Comparison of ENCODE assay signal across 23 cellular contexts in the genomic region with DNA sequence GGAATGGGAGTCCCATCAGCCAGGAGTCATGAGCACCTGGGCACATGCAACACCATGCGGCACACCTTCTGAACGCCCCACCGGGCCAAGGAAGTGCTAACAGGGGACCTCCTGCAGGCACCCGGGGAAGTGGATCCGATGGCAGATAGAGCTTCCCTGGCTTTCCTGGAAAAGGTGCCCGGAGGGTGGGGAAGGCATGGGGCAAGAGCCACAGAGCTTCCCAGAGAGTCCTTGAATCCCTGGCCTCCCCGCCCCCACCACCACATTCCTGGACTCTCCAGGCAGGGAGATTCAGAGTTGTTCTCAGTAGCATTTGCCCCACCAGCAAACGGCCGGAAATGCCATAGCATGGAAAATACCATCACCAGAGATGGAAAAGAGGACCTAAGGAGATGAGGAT. TPM values are rescaled to one million over a fixed set of nuclear protein-coding genes. Genes with fewer than 3 reads are reported as not detected.
DNase-seq lines count a peak whose midpoint lies in the region; ATAC-seq, FAIRE-seq and TF ChIP-seq lines count a peak whose summit lies in the region.
"Had no signal": no experiment of that assay in that cellular context is flagged by ENCODE, and none has a peak within 500 bp of the region (broad histone marks: within the 10 kb centered on the region; RNA-seq: fewer than 3 reads in every experiment).

No MANE protein-coding gene starts in this region.

- no peak for TF ChIP-seq EP300 in A549 (IDR thresholded peaks at IDR 0.05)

- H3K27me3 ChIP-seq in foreskin keratinocyte (no peaks in the 10 kb centered on the region), thyroid gland (no peaks in the 10 kb centered on the region)

- H3K4me1 ChIP-seq in A549, result peaks cover 29% of the 10 kb centered on the region
- peaks cover 49% of the 10 kb centered on the region for H3K4me1 ChIP-seq in foreskin keratinocyte
- peaks cover 0 to 3% of the 10 kb centered on the region in 2 donors for H3K4me1 ChIP-seq in thyroid gland

- DNase-seq in A549 (ENCODE audit: low read depth in 1 of 2, low spot score in 1 of 2) (no peak), RWPE1 (ENCODE audit: low spot score) (no peak), foreskin keratinocyte (peak in 1 of 2 donors; percentile 57), sciatic nerve (ENCODE audit: low spot score) (peak; percentile 56), thyroid gland (no peak), RPMI8226 (no peak)
- DNase-seq: activated CD4-positive, alpha-beta memory T cell treated with anti-CD3 and anti-CD28 coated beads, Interleukin-2, amount 10 ng/mL, durations not matched to agents 7 days and 5 days; activated CD4-positive, CD25-positive, alpha-beta regulatory T cell; activated gamma-delta T cell treated with Interleukin-2 at 50 U/mL for 16 hours; amygdala; Calu3; caudate nucleus; dermis blood vessel endothelial cell; foreskin fibroblast; GOT3; NCI-H146; NCI-H2171 treated with DMSO at 0.1 percent for 48 hours; NCI-H526; stimulated activated CD8-positive, alpha-beta memory T cell treated with anti-CD3 and anti-CD28 coated beads, Interleukin-4, amount 100 ng/mL, for 48 hours; T-helper 9 cell had no signal

- no peak for TF ChIP-seq CTCF in A549 (IDR thresholded peaks at IDR 0.05)
- TF ChIP-seq CTCF in RWPE1 (conservative IDR thresholded peaks at IDR 0.05; ENCODE audit: low read depth), result no peak
- TF ChIP-seq CTCF in foreskin keratinocyte (conservative IDR thresholded peaks at IDR 0.05), result no peak
- TF ChIP-seq CTCF in thyroid gland (IDR thresholded peaks at IDR 0.05), result no peak

- CTCF ChIA-PET in A549 (lab: Yijun Ruan, JAX) (interaction anchor here (1.2 to 1.9 kb wide), 2 partner anchors 21 to 105 kb away, joined by 4 to 6 read pairs; no protein-coding TSS in a partner anchor), RWPE1 (lab: Yijun Ruan, JAX) (interaction anchor here (0.6 to 1.1 kb wide), 2 partner anchors 17 to 39 kb away, joined by 3 read pairs; no protein-coding TSS in a partner anchor)

- ATAC-seq in A549 (no peak), foreskin keratinocyte (no peak), sciatic nerve (peak; percentile 4), HG03039 (IDR thresholded peaks at IDR 0.05; ENCODE audit: unreplicated experiment) (no peak), HG02884 (IDR thresholded peaks at IDR 0.05; ENCODE audit: unreplicated experiment) (no peak)

- TF ChIP-seq POLR2A in A549 (IDR thresholded peaks at IDR 0.05; ENCODE audit: low read length), result no peak
- no peak for TF ChIP-seq POLR2A in thyroid gland (IDR thresholded peaks at IDR 0.05)

- WGBS in A549 (ENCODE audit: missing lambda C conversion rate), result 67% methylated on average over 2 of the region's 9 CpGs
- 67 to 86% methylated on average over 3 to 9 of the region's 9 CpGs for WGBS in thyroid gland, 2 donors

- POLR2A ChIA-PET in A549 (lab: Yijun Ruan, JAX), result no interaction called here
- POLR2A ChIA-PET in RWPE1 (lab: Yijun Ruan, JAX; ENCODE audit: low non-redundant PET), result no interaction called here

- H3K4me3 ChIP-seq in A549 (no peak overlapping the region), thyroid gland (replicated peaks in 1 of 3) (no peak overlapping the region)

- H3K9me3 ChIP-seq in A549 (no peaks in the 10 kb centered on the region), thyroid gland (no peaks in the 10 kb centered on the region)

- no peaks in the 10 kb centered on the region for H3K36me3 ChIP-seq in thyroid gland

- FAIRE-seq in A549 (lab: Jason Lieb, UNC), result no peak

- no peak overlapping the region for H3K4me2 ChIP-seq in A549

- no peak for TF ChIP-seq RAD21 in A549 (conservative IDR thresholded peaks at IDR 0.05 in 1 of 2, IDR thresholded peaks at IDR 0.05 in 1 of 2)

- intact Hi-C loops in sciatic nerve (cut with DNase I) (no loop called here), thyroid gland (cut with DNase I) (no loop called here)

- H3K27ac ChIP-seq in A549 (peak overlapping the region; percentile 70 to 72; a peak in 5 of 6 replicates), RWPE1 (peak overlapping the region; percentile 99), foreskin keratinocyte (peak overlapping the region; percentile 90), thyroid gland (no peak overlapping the region)

TF ChIP-seq in A549, 52 proteins besides CTCF, POLR2A, EP300 and RAD21:
- TF ChIP-seq KDM5A (IDR thresholded peaks at IDR 0.05) (no peak), TFCP2L1 (CRISPR knock-in tag; IDR thresholded peaks at IDR 0.05) (no peak), FOSL2 (IDR thresholded peaks at IDR 0.05) (no peak), FOSL2 (CRISPR knock-in tag; IDR thresholded peaks at IDR 0.05) (no peak), POLR2AphosphoS2 (conservative IDR thresholded peaks at IDR 0.05; ENCODE audit: low read length) (no peak), HEYL (CRISPR knock-in tag; IDR thresholded peaks at IDR 0.05) (no peak), EHF (CRISPR knock-in tag; IDR thresholded peaks at IDR 0.05) (no peak), MAFK (IDR thresholded peaks at IDR 0.05; ENCODE audit: partially characterized antibody) (no peak), MAZ (IDR thresholded peaks at IDR 0.05; ENCODE audit: borderline replicate concordance, low read depth, low read length) (no peak), CHD2 (IDR thresholded peaks at IDR 0.05; ENCODE audit: low read length, partially characterized antibody) (no peak), HOXB5 (CRISPR knock-in tag; IDR thresholded peaks at IDR 0.05) (no peak), NR3C1 (IDR thresholded peaks at IDR 0.05) (no peak), RCOR1 (IDR thresholded peaks at IDR 0.05; ENCODE audit: low read depth, low read length) (no peak), ZNF302 (CRISPR knock-in tag; IDR thresholded peaks at IDR 0.05) (no peak), FOSB (CRISPR knock-in tag; IDR thresholded peaks at IDR 0.05) (no peak), CBX8 (IDR thresholded peaks at IDR 0.05) (no peak), JUNB (IDR thresholded peaks at IDR 0.05) (no peak), GATA3 (IDR thresholded peaks at IDR 0.05; ENCODE audit: borderline replicate concordance) (no peak), HOXA7 (CRISPR knock-in tag; IDR thresholded peaks at IDR 0.05) (no peak)
- TF ChIP-seq, protein P1, sequence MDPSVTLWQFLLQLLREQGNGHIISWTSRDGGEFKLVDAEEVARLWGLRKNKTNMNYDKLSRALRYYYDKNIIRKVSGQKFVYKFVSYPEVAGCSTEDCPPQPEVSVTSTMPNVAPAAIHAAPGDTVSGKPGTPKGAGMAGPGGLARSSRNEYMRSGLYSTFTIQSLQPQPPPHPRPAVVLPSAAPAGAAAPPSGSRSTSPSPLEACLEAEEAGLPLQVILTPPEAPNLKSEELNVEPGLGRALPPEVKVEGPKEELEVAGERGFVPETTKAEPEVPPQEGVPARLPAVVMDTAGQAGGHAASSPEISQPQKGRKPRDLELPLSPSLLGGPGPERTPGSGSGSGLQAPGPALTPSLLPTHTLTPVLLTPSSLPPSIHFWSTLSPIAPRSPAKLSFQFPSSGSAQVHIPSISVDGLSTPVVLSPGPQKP (IDR thresholded peaks at IDR 0.05; ENCODE audit: low read depth, low read length), result no peak
- TF ChIP-seq, protein P2, sequence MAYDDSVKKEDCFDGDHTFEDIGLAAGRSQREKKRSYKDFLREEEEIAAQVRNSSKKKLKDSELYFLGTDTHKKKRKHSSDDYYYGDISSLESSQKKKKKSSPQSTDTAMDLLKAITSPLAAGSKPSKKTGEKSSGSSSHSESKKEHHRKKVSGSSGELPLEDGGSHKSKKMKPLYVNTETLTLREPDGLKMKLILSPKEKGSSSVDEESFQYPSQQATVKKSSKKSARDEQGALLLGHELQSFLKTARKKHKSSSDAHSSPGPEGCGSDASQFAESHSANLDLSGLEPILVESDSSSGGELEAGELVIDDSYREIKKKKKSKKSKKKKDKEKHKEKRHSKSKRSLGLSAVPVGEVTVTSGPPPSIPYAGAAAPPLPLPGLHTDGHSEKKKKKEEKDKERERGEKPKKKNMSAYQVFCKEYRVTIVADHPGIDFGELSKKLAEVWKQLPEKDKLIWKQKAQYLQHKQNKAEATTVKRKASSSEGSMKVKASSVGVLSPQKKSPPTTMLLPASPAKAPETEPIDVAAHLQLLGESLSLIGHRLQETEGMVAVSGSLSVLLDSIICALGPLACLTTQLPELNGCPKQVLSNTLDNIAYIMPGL (CRISPR knock-in tag; IDR thresholded peaks at IDR 0.05; ENCODE audit: borderline replicate concordance), result no peak

RNA-seq across cellular contexts. Expression of a gene that starts 8.3 kb away (rescaled TPM):
- polyA plus RNA-seq in A549 (2011; rRNA removed) (2.7 and 3.8 TPM in 2 replicates), A549 (2017; fragmentation: RNase III; extraction: RNeasy Plus Mini Kit Qiagen cat#74134 plus additional on column Dnase treatment) (2.5 to 3.6 TPM (median 3.1 TPM) in 3 replicates), foreskin keratinocyte (211 and 233 TPM in 2 replicates)
- polyA plus RNA-seq in A549 (2012; cell fraction: cytosol; rRNA removed), result 2.3 and 2.6 TPM in 2 replicates
- 3.2 and 4.5 TPM in 2 replicates for polyA plus RNA-seq in A549 (2012; cell fraction: nucleus; rRNA removed)
- 2.3 and 3.9 TPM in 2 replicates for polyA minus RNA-seq in A549 (2011; rRNA and poly(A)+ RNA removed)
- total RNA-seq in foreskin keratinocyte (177 and 190 TPM in 2 replicates), sciatic nerve (33.2 TPM), thyroid gland (1 to 10 TPM in 3 of 4 donors, not detected in 1; 1.4 to 3.7 (median 1.6) TPM)
- total RNA-seq: activated CD4-positive, alpha-beta memory T cell treated with anti-CD3 and anti-CD28 coated beads, Interleukin-2, amount 10 ng/mL, durations not matched to agents 7 days and 5 days; dermis blood vessel endothelial cell had no signal
- polyA plus RNA-seq: IgD-negative memory B cell had no signal

Comparison
In these comparisons a context has a peak if more than half of its experiments do, and no peak if none do; other contexts are left out.
1. H3K27ac ChIP-seq: peak in A549 (2 of 2), RWPE1 (single experiment) and foreskin keratinocyte (single experiment); none in thyroid gland (0 of 3).